Comparison of ENCODE assay signal across 8 cellular contexts in genomic region chr16:46607529-46607928, GRCh38. TPM values are rescaled to one million over a fixed set of nuclear protein-coding genes. Genes with fewer than 3 reads are reported as not detected.
DNase-seq lines count a peak whose midpoint lies in the region; ATAC-seq, FAIRE-seq and TF ChIP-seq lines count a peak whose summit lies in the region.

No MANE protein-coding gene starts in this region.

- no peaks in the 10 kb centered on the region for H3K4me1 Mint-ChIP-seq in effector memory CD8-positive, alpha-beta T cell (ENCODE audit: low read depth in 2 of 2)

- H3K4me3 ChIP-seq in pancreas: no peak overlapping the region
- H3K4me3 ChIP-seq in suprapubic skin: no peak overlapping the region

- no peak overlapping the region for H3K4me3 Mint-ChIP-seq in effector memory CD8-positive, alpha-beta T cell

- no peaks in the 10 kb centered on the region for H3K27me3 ChIP-seq in pancreas
- no peaks in the 10 kb centered on the region for H3K27me3 ChIP-seq in suprapubic skin

- peak; percentile 47 for FAIRE-seq in pancreas (lab: Jason Lieb, UNC)

- H3K27ac ChIP-seq in pancreas (no peak overlapping the region), suprapubic skin (no peak overlapping the region)

- H3K36me3 ChIP-seq in pancreas: no peaks in the 10 kb centered on the region
- peaks cover 7% of the 10 kb centered on the region for H3K36me3 ChIP-seq in suprapubic skin

- no peak for TF ChIP-seq EP300 in suprapubic skin (IDR thresholded peaks at IDR 0.05)

- ATAC-seq in effector memory CD8-positive, alpha-beta T cell (replicated peaks): peak; percentile 39
- peak in 2 of 4 donors; percentile 56 to 60 for ATAC-seq in pancreas
- no peak for ATAC-seq in GM21576 (IDR thresholded peaks at IDR 0.05; ENCODE audit: unreplicated experiment)
- no peak for ATAC-seq in omental fat pad (ENCODE audit: low FRiP score)

- H3K9me3 Mint-ChIP-seq in effector memory CD8-positive, alpha-beta T cell: no peaks in the 10 kb centered on the region

- H3K27me3 Mint-ChIP-seq in effector memory CD8-positive, alpha-beta T cell: no peaks in the 10 kb centered on the region

- H3K4me1 ChIP-seq in pancreas: no peaks in the 10 kb centered on the region
- H3K4me1 ChIP-seq in suprapubic skin: no peaks in the 10 kb centered on the region

- intact Hi-C loops in pancreas (cut with DNase I): no loop called here

- H3K9me3 ChIP-seq in pancreas (no peaks in the 10 kb centered on the region), suprapubic skin (no peaks in the 10 kb centered on the region)

- DNase-seq in G401 (ENCODE audit: low spot score) (peak; percentile 43), NCI-H1694 (lab: John Stamatoyannopoulos, UW) (peak; percentile 5), pancreas (no peak), omental fat pad (ENCODE audit: low spot score) (no peak), suprapubic skin (ENCODE audit: low spot score in 2 of 2) (no peak)
- DNase-seq in effector memory CD8-positive, alpha-beta T cell: no peak
- no peak for DNase-seq in NK-92 treated with Interleukin-12 subunit alpha and Interleukin-12 subunit beta, amount 100 ng/mL, for 24 hours (lab: John Stamatoyannopoulos, UW)

- H3K36me3 Mint-ChIP-seq in effector memory CD8-positive, alpha-beta T cell (ENCODE audit: insufficient read depth): peaks cover 2% of the 10 kb centered on the region

- peak in 2 of 4 donors; percentile 15 to 17 for TF ChIP-seq CTCF in pancreas (IDR thresholded peaks at IDR 0.05)
- TF ChIP-seq CTCF in omental fat pad (IDR thresholded peaks at IDR 0.05): no peak
- peak in 1 of 2 donors; percentile 17 for TF ChIP-seq CTCF in suprapubic skin (IDR thresholded peaks at IDR 0.05)

- 39 to 56% methylated on average over 1 of the region's 1 CpG for WGBS in pancreas, 2 donors
- WGBS in suprapubic skin: 59% methylated on average over 1 of the region's 1 CpG

- TF ChIP-seq POLR2A in suprapubic skin (IDR thresholded peaks at IDR 0.05): no peak

- no peak overlapping the region for H3K27ac Mint-ChIP-seq in effector memory CD8-positive, alpha-beta T cell

- in situ Hi-C loops in G401 (cut with HindIII; ENCODE audit: low sequenced_read_pairs): no loop called here

RNA-seq across cellular contexts. Expression of gene SHCBP1, which starts 13.7 kb away (rescaled TPM):
- total RNA-seq in G401 (2014; rRNA removed; shearing (Covaris generic)): 11.1 and 30.9 TPM in 2 replicates
- total RNA-seq in pancreas (under 1 TPM in 5 of 6 donors, not detected in 1; 0.41 to 0.86 (median 0.49) TPM), omental fat pad (1 to 10 TPM in 2 of 4 donors, under 1 TPM in 1, not detected in 1; 0.84 to 2.9 (median 1.9) TPM), suprapubic skin (1 to 10 TPM; 1.3 to 6.3 (median 4.3) TPM)
- under 1 TPM; 0.04 to 0.35 TPM for polyA plus RNA-seq in pancreas

Comparison
In these comparisons a context has a peak if more than half of its experiments do, and no peak if none do; other contexts are left out.
1. DNase-seq: peak in G401 (single experiment) and NCI-H1694 (single experiment); none in effector memory CD8-positive, alpha-beta T cell (0 of 3), pancreas (0 of 6), omental fat pad (single experiment), NK-92 treated with Interleukin-12 subunit alpha and Interleukin-12 subunit beta, amount 100 ng/mL, for 24 hours (single experiment) and suprapubic skin (0 of 2).